24 cellular contexts compared by ENCODE assay signal in genomic region chr22:49298834-49299750, GRCh38.
DNase-seq lines count a peak whose midpoint lies in the region; ATAC-seq and TF ChIP-seq lines count a peak whose summit lies in the region.
"Had no signal": no experiment of that assay in that cellular context is flagged by ENCODE, and none has a peak within 500 bp of the region (broad histone marks: within the 10 kb centered on the region; RNA-seq: fewer than 3 reads in every experiment).

No MANE protein-coding gene starts in this region.

- peak overlapping the region; percentile 89 for H3K4me2 ChIP-seq in BLaER1

- no peak overlapping the region for H3K9ac ChIP-seq in BLaER1

- no peaks in the 10 kb centered on the region for H3K36me3 ChIP-seq in BLaER1
- H3K36me3 ChIP-seq: thoracic aorta had no signal

- no peak for TF ChIP-seq CTCF in endothelial cell (IDR thresholded peaks at IDR 0.05; ENCODE audit: unreplicated experiment)

- peaks cover 11% of the 10 kb centered on the region for H3K27me3 Mint-ChIP-seq in endothelial cell (ENCODE audit: unreplicated experiment)
- no peaks in the 10 kb centered on the region for H3K27me3 Mint-ChIP-seq in activated T-helper 2 cell treated with anti-CD3 and anti-CD28 coated beads, Interferon-gamma antibody, Interleukin-2, Interleukin-4, amounts not matched to agents 10 μg/mL and 5 μg/mL and 100 μg/mL, durations not matched to agents 14 hours and 24 hours and 36 hours (ENCODE audit: low read depth)
- H3K27me3 Mint-ChIP-seq: activated CD4-positive, alpha-beta memory T cell treated with anti-CD3 and anti-CD28 coated beads, Interleukin-2, amount 10 ng/mL, durations not matched to agents 7 days and 5 days had no signal

- peaks cover 5% of the 10 kb centered on the region for H3K4me1 Mint-ChIP-seq in endothelial cell (ENCODE audit: unreplicated experiment)
- H3K4me1 Mint-ChIP-seq in activated T-helper 2 cell treated with anti-CD3 and anti-CD28 coated beads, Interferon-gamma antibody, Interleukin-2, Interleukin-4, amounts not matched to agents 10 μg/mL and 5 μg/mL and 100 μg/mL, durations not matched to agents 14 hours and 24 hours and 36 hours (ENCODE audit: low read depth), result no peaks in the 10 kb centered on the region
- H3K4me1 Mint-ChIP-seq: activated CD4-positive, alpha-beta memory T cell treated with anti-CD3 and anti-CD28 coated beads, Interleukin-2, amount 10 ng/mL, durations not matched to agents 7 days and 5 days; activated naive CD4-positive, alpha-beta T cell treated with anti-CD3 and anti-CD28 coated beads, Interleukin-2, amount 50 U/mL, for 24 hours; stimulated activated memory B cell treated with anti-CD40 and anti-IgM and Interleukin-4, amounts not matched to agents 10 μg/mL and 1 μg/mL and 100 μg/mL, for 72 hours had no signal

- no peak overlapping the region for H3K27ac Mint-ChIP-seq in endothelial cell (ENCODE audit: unreplicated experiment)
- no peak overlapping the region for H3K27ac Mint-ChIP-seq in activated T-helper 2 cell treated with anti-CD3 and anti-CD28 coated beads, Interferon-gamma antibody, Interleukin-2, Interleukin-4, amounts not matched to agents 10 μg/mL and 5 μg/mL and 100 μg/mL, durations not matched to agents 14 hours and 24 hours and 36 hours
- H3K27ac Mint-ChIP-seq: activated CD4-positive, alpha-beta memory T cell treated with anti-CD3 and anti-CD28 coated beads, Interleukin-2, amount 10 ng/mL, durations not matched to agents 7 days and 5 days; activated naive CD4-positive, alpha-beta T cell treated with anti-CD3 and anti-CD28 coated beads, Interleukin-2, amount 50 U/mL, for 24 hours; activated T-cell treated with anti-CD3 and anti-CD28 coated beads, Interleukin-2, amount 50 U/mL, for 72 hours; stimulated activated memory B cell treated with anti-CD40 and anti-IgM and Interleukin-4, amounts not matched to agents 10 μg/mL and 1 μg/mL and 100 μg/mL, for 72 hours had no signal

- peaks cover 39% of the 10 kb centered on the region for H3K4me1 ChIP-seq in BLaER1

- H3K4me3 ChIP-seq in BLaER1, result no peak overlapping the region
- H3K4me3 ChIP-seq: dorsolateral prefrontal cortex, thoracic aorta had no signal

- peaks cover 18% of the 10 kb centered on the region for H3K9me3 ChIP-seq in BLaER1
- H3K9me3 ChIP-seq: thoracic aorta had no signal

- intact Hi-C loops in sciatic nerve (cut with DNase I), result no loop called here
- intact Hi-C loops in activated T-helper 2 cell treated with anti-CD3 and anti-CD28 coated beads, Interferon-gamma antibody, Interleukin-2, Interleukin-4, amounts not matched to agents 10 μg/mL and 5 μg/mL and 100 μg/mL, durations not matched to agents 14 hours and 24 hours and 36 hours (cut with micrococcal nuclease), result no loop called here

- DNase-seq in D341Med (ENCODE audit: low spot score), result peak; percentile 14
- no peak for DNase-seq in endothelial cell (ENCODE audit: low spot score)
- peak; percentile 54 for DNase-seq in sciatic nerve (ENCODE audit: low spot score)
- DNase-seq in DMS53 treated with DMSO at 0.1 percent for 48 hours (lab: John Stamatoyannopoulos, UW; ENCODE audit: unreplicated experiment), result no peak
- DNase-seq in NOMO-1 (lab: John Stamatoyannopoulos, UW; ENCODE audit: unreplicated experiment in 2 of 2), result no peak
- no peak for DNase-seq in activated T-helper 2 cell treated with anti-CD3 and anti-CD28 coated beads, Interferon-gamma antibody, Interleukin-2, Interleukin-4, amounts not matched to agents 10 μg/mL and 5 μg/mL and 100 μg/mL, durations not matched to agents 14 hours and 24 hours and 36 hours (ENCODE audit: low spot score)
- DNase-seq: activated CD4-positive, alpha-beta memory T cell treated with anti-CD3 and anti-CD28 coated beads, Interleukin-2, amount 10 ng/mL, durations not matched to agents 7 days and 5 days; activated T-cell treated with anti-CD3 and anti-CD28 coated beads, Interleukin-2, amount 50 U/mL, for 72 hours; anterior cingulate cortex; CD4-positive, alpha-beta memory T cell; central memory CD4-positive, alpha-beta T cell; DMS 273 treated with DMSO at 0.1 percent for 48 hours; IMR-90; NCI-H1092; NCI-H2029; NCI-H226; NCI-H82; stimulated activated CD4-positive, alpha-beta T cell treated with anti-CD3 and anti-CD28 coated beads, Interleukin-2, amount 100 ng/mL, for 48 hours; T1000 had no signal

- H3K27me3 ChIP-seq in BLaER1, result no peaks in the 10 kb centered on the region

- peak overlapping the region; percentile 44 for H3K27ac ChIP-seq in BLaER1
- H3K27ac ChIP-seq: dorsolateral prefrontal cortex, thoracic aorta had no signal

- H3K9me3 Mint-ChIP-seq in endothelial cell (ENCODE audit: unreplicated experiment), result no peaks in the 10 kb centered on the region
- no peaks in the 10 kb centered on the region for H3K9me3 Mint-ChIP-seq in activated T-helper 2 cell treated with anti-CD3 and anti-CD28 coated beads, Interferon-gamma antibody, Interleukin-2, Interleukin-4, amounts not matched to agents 10 μg/mL and 5 μg/mL and 100 μg/mL, durations not matched to agents 14 hours and 24 hours and 36 hours
- H3K9me3 Mint-ChIP-seq: activated CD4-positive, alpha-beta memory T cell treated with anti-CD3 and anti-CD28 coated beads, Interleukin-2, amount 10 ng/mL, durations not matched to agents 7 days and 5 days; activated naive CD4-positive, alpha-beta T cell treated with anti-CD3 and anti-CD28 coated beads, Interleukin-2, amount 50 U/mL, for 24 hours; activated T-cell treated with anti-CD3 and anti-CD28 coated beads, Interleukin-2, amount 50 U/mL, for 72 hours had no signal

- peak overlapping the region; percentile 42 for H3K4me3 Mint-ChIP-seq in endothelial cell (ENCODE audit: unreplicated experiment)
- H3K4me3 Mint-ChIP-seq in activated T-helper 2 cell treated with anti-CD3 and anti-CD28 coated beads, Interferon-gamma antibody, Interleukin-2, Interleukin-4, amounts not matched to agents 10 μg/mL and 5 μg/mL and 100 μg/mL, durations not matched to agents 14 hours and 24 hours and 36 hours (ENCODE audit: low read depth), result no peak overlapping the region
- H3K4me3 Mint-ChIP-seq: activated CD4-positive, alpha-beta memory T cell treated with anti-CD3 and anti-CD28 coated beads, Interleukin-2, amount 10 ng/mL, durations not matched to agents 7 days and 5 days; activated naive CD4-positive, alpha-beta T cell treated with anti-CD3 and anti-CD28 coated beads, Interleukin-2, amount 50 U/mL, for 24 hours; activated T-cell treated with anti-CD3 and anti-CD28 coated beads, Interleukin-2, amount 50 U/mL, for 72 hours; CD4-positive, alpha-beta memory T cell; stimulated activated memory B cell treated with anti-CD40 and anti-IgM and Interleukin-4, amounts not matched to agents 10 μg/mL and 1 μg/mL and 100 μg/mL, for 72 hours had no signal

- no peaks in the 10 kb centered on the region; the same call in 1 of the 2 replicates for H4K20me1 ChIP-seq in BLaER1

- H3K36me3 Mint-ChIP-seq in endothelial cell (ENCODE audit: low read depth, unreplicated experiment), result no peaks in the 10 kb centered on the region
- no peaks in the 10 kb centered on the region for H3K36me3 Mint-ChIP-seq in activated T-helper 2 cell treated with anti-CD3 and anti-CD28 coated beads, Interferon-gamma antibody, Interleukin-2, Interleukin-4, amounts not matched to agents 10 μg/mL and 5 μg/mL and 100 μg/mL, durations not matched to agents 14 hours and 24 hours and 36 hours (ENCODE audit: low read depth)
- H3K36me3 Mint-ChIP-seq: activated naive CD4-positive, alpha-beta T cell treated with anti-CD3 and anti-CD28 coated beads, Interleukin-2, amount 50 U/mL, for 24 hours; CD4-positive, alpha-beta memory T cell; stimulated activated memory B cell treated with anti-CD40 and anti-IgM and Interleukin-4, amounts not matched to agents 10 μg/mL and 1 μg/mL and 100 μg/mL, for 72 hours had no signal

- ATAC-seq in sciatic nerve, result no peak
- ATAC-seq: activated T-cell treated with anti-CD3 and anti-CD28 coated beads, Interleukin-2, amount 50 U/mL, for 72 hours; stimulated activated memory B cell treated with anti-CD40 and anti-IgM and Interleukin-4, amounts not matched to agents 10 μg/mL and 1 μg/mL and 100 μg/mL, for 72 hours had no signal

Comparison
In these comparisons a context has a peak if more than half of its experiments do, and no peak if none do; other contexts are left out.
1. DNase-seq: peak in D341Med (single experiment) and sciatic nerve (single experiment); none in endothelial cell (single experiment), DMS53 treated with DMSO at 0.1 percent for 48 hours (single experiment), NOMO-1 (0 of 2) and activated T-helper 2 cell treated with anti-CD3 and anti-CD28 coated beads, Interferon-gamma antibody, Interleukin-2, Interleukin-4, amounts not matched to agents 10 μg/mL and 5 μg/mL and 100 μg/mL, durations not matched to agents 14 hours and 24 hours and 36 hours (single experiment).